ENCODE assay signal across 13 cellular contexts in the genomic region with DNA sequence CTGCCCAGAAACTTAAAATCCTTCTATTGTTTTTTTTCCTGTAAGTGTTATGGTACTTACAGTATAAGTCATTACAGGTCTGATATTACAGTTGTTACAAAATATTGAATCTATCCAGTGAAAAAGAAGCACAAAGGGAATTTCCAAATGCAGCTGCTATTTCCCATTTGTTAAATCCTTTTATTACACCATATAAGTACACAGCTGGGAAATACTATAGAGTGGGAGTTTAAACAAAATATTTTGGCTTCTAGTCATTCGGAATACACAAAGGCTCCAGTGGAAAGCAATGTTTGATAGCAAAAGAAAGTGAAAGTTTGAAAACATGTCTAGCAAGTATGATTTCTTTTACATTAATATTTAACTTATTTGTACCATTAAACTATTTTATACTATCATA.
"Had no signal": no experiment of that assay in that cellular context is flagged by ENCODE, and none has a peak within 500 bp of the region (broad histone marks: within the 10 kb centered on the region; RNA-seq: fewer than 3 reads in every experiment).

No MANE protein-coding gene starts in this region.

- H3K36me3 Mint-ChIP-seq: T-cell had no signal

- ATAC-seq: activated T-helper 17 cell treated with anti-CD3 and anti-CD28 coated beads, Interleukin-2, amount 50 U/mL, for 72 hours; sciatic nerve; T-cell had no signal

- H3K4me1 ChIP-seq: esophagus muscularis mucosa, thyroid gland had no signal

- FAIRE-seq: astrocyte had no signal

- H3K9me3 ChIP-seq: esophagus muscularis mucosa, thyroid gland had no signal

- H3K4me3 Mint-ChIP-seq: activated T-helper 17 cell treated with anti-CD3 and anti-CD28 coated beads, Interleukin-2, amount 50 U/mL, for 72 hours; T-cell had no signal

- H3K27ac Mint-ChIP-seq: activated T-helper 17 cell treated with anti-CD3 and anti-CD28 coated beads, Interleukin-2, amount 50 U/mL, for 72 hours; T-cell had no signal

- H3K4me1 Mint-ChIP-seq: activated T-helper 17 cell treated with anti-CD3 and anti-CD28 coated beads, Interleukin-2, amount 50 U/mL, for 72 hours; T-cell had no signal

- H3K36me3 ChIP-seq: esophagus muscularis mucosa, thyroid gland had no signal

- DNase-seq: activated CD4-positive, alpha-beta T cell treated with anti-CD3 and anti-CD28 coated beads, Interleukin-2, amount 50 U/mL, for 48 hours; activated naive CD4-positive, alpha-beta T cell treated with Interleukin-2 at 50 U/mL for 16 hours; foreskin melanocyte; kidney glomerular epithelial cell; stimulated activated CD4-positive, alpha-beta T cell treated with anti-CD3 and anti-CD28 coated beads, Interleukin-1b, Interleukin-23, amount 100 ng/mL, for 48 hours; T-cell; T-helper 9 cell; thyroid gland had no signal

- H3K4me3 ChIP-seq: esophagus muscularis mucosa, thyroid gland had no signal

- H3K27ac ChIP-seq: esophagus muscularis mucosa, thyroid gland, VCaP had no signal

- H3K27me3 ChIP-seq: esophagus muscularis mucosa, thyroid gland had no signal

- H3K27me3 Mint-ChIP-seq: activated T-helper 17 cell treated with anti-CD3 and anti-CD28 coated beads, Interleukin-2, amount 50 U/mL, for 72 hours; T-cell had no signal
